8 cellular contexts compared by ENCODE assay signal in the genomic region with DNA sequence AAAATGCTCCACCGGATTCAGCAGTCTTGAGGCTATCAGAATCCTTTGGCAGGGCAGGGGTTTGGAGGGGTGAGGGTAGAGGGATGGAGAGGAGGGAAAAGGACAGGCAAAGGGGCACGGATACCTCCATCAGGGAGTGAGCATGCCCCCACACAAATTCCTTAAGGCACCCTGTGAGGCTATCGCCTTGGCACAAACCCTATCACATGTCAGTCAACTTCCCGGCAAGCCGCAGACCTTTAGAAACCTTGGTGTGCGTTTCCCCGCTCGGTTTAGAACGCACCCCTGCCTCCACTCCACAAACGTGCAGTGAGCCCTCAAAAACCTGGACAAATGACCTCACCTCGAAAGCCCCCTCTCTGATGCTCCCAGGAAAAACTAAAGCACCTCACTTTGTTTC. TPM values are rescaled to one million over a fixed set of nuclear protein-coding genes. Genes with fewer than 3 reads are reported as not detected.
A peak's percentile ranks its signal among the peaks of the same experiment; 100 is the strongest.
DNase-seq lines count a peak whose midpoint lies in the region; ATAC-seq and TF ChIP-seq lines count a peak whose summit lies in the region.

No MANE protein-coding gene starts in this region.

- no peak overlapping the region for H2BK120ac ChIP-seq in H9 (ENCODE audit: low read depth, low read length, poor library complexity, severe bottlenecking)

- H3K18ac ChIP-seq in H9 (ENCODE audit: insufficient read length, low read depth, low read length): no peak overlapping the region

- H3K23ac ChIP-seq in H9 (ENCODE audit: insufficient read length, low read depth, low read length): no peak overlapping the region

- no peaks in the 10 kb centered on the region for H3K9me3 Mint-ChIP-seq in H9
- H3K9me3 Mint-ChIP-seq in WTC11: no peaks in the 10 kb centered on the region
- H3K9me3 Mint-ChIP-seq in glutamatergic neuron (ENCODE audit: unreplicated experiment): peaks cover 3% of the 10 kb centered on the region

- H3K4me1 Mint-ChIP-seq in H9 (peaks cover 27 to 37% of the 10 kb centered on the region in 2 experiments), WTC11 (peaks cover 36% of the 10 kb centered on the region), glutamatergic neuron (ENCODE audit: low read depth, unreplicated experiment) (no peaks in the 10 kb centered on the region)

- peak overlapping the region in 2 of 3 experiments; percentile 98 to 99; a peak in 5 of 7 replicates for H3K27ac Mint-ChIP-seq in H9
- H3K27ac Mint-ChIP-seq in WTC11: peak overlapping the region; percentile 81
- peak overlapping the region; percentile 95 for H3K27ac Mint-ChIP-seq in glutamatergic neuron (ENCODE audit: unreplicated experiment)

- H3K4ac ChIP-seq in H9 (ENCODE audit: low read depth, low read length): no peak overlapping the region

- H3K23me2 ChIP-seq in H9 (ENCODE audit: insufficient read length, low read depth, low read length, poor library complexity, severe bottlenecking): peaks cover 7% of the 10 kb centered on the region

- H3K79me1 ChIP-seq in H9 (ENCODE audit: insufficient read depth, low read depth, low read length, poor library complexity, severe bottlenecking): no peaks in the 10 kb centered on the region

- H3K56ac ChIP-seq in H9 (ENCODE audit: insufficient read length, low read depth, low read length): no peak overlapping the region

- H3K4me1 ChIP-seq in H9 (ENCODE audit: insufficient read depth, low read length): no peaks in the 10 kb centered on the region; the same call in 1 of the 2 replicates
- H3K4me1 ChIP-seq in spleen: peaks cover 0 to 37% (median 19%) of the 10 kb centered on the region in 6 donors

- peak overlapping the region; percentile 93 to 96 for H3K4me3 Mint-ChIP-seq in H9
- peak overlapping the region; percentile 92 for H3K4me3 Mint-ChIP-seq in WTC11
- H3K4me3 Mint-ChIP-seq in glutamatergic neuron (ENCODE audit: unreplicated experiment): peak overlapping the region; percentile 94

- H3T11ph ChIP-seq in H9 (ENCODE audit: low read length): no peak overlapping the region

- TF ChIP-seq CTCF in H9 (conservative IDR thresholded peaks at IDR 0.05) (no peak), WTC11 (IDR thresholded peaks at IDR 0.05) (no peak), glutamatergic neuron (IDR thresholded peaks at IDR 0.05; ENCODE audit: partially characterized antibody, unreplicated experiment) (no peak), spleen (IDR thresholded peaks at IDR 0.05 in 8 of 11, conservative IDR thresholded peaks at IDR 0.05 in 3 of 11) (no peak)

- H4K20me1 ChIP-seq in H9 (ENCODE audit: control insufficient read depth, insufficient read depth, insufficient read length): no peaks in the 10 kb centered on the region

- no peak overlapping the region for H4K91ac ChIP-seq in H9 (ENCODE audit: insufficient read length, low read depth, low read length)

- H2BK20ac ChIP-seq in H9 (ENCODE audit: low read depth, low read length, poor library complexity, severe bottlenecking): no peak overlapping the region

- H4K5ac ChIP-seq in H9 (ENCODE audit: insufficient read length, low read depth, low read length): no peak overlapping the region

- WGBS in H9 (ENCODE audit: extremely low coverage, insufficient read length, low lambda C conversion rate): no CpG with 5 or more reads among the region's 11 CpGs
- WGBS in spleen, 5 donors: 53 to 88% (median 76%) methylated on average over 11 of the region's 11 CpGs

- H3K36me3 Mint-ChIP-seq in H9 (ENCODE audit: insufficient read depth in 1 of 3, low read depth in 3 of 3) (peaks cover 8 to 19% (median 12%) of the 10 kb centered on the region in 3 experiments; a peak in 6 of 7 replicates), WTC11 (peaks cover 7% of the 10 kb centered on the region), glutamatergic neuron (ENCODE audit: unreplicated experiment) (no peaks in the 10 kb centered on the region)

- H3K27me3 ChIP-seq in H9 (ENCODE audit: insufficient read depth, low read length): no peaks in the 10 kb centered on the region
- H3K27me3 ChIP-seq in spleen (replicated peaks in 1 of 7): no peaks in the 10 kb centered on the region

- POLR2A ChIA-PET in WTC11 (lab: Charles Lee): no interaction called here

- H3K36me3 ChIP-seq in spleen: peaks cover 0 to 8% (median 0%) of the 10 kb centered on the region in 6 donors

- intact Hi-C loops in spleen (cut with DNase I; ENCODE audit: low total_unique reads): no loop called here

- H3K27me3 Mint-ChIP-seq in H9 (ENCODE audit: low read depth) (peaks cover 3% of the 10 kb centered on the region; the same call in 1 of the 2 replicates), WTC11 (ENCODE audit: low read depth) (no peaks in the 10 kb centered on the region; the same call in 1 of the 2 replicates), glutamatergic neuron (ENCODE audit: unreplicated experiment) (peaks cover 3% of the 10 kb centered on the region)

- peak overlapping the region; percentile 42 to 84 (median 69) for H3K4me3 ChIP-seq in spleen

- H4K8ac ChIP-seq in H9 (replicated peaks; ENCODE audit: insufficient read length, low read depth, low read length): no peak overlapping the region

- no peak overlapping the region for H2BK15ac ChIP-seq in H9 (ENCODE audit: low read depth, low read length)

- CTCF ChIA-PET in WTC11 (lab: Charles Lee): interaction anchor here (2.1 kb wide), 1 partner anchor 12 kb away, joined by 7 read pairs; no protein-coding TSS in a partner anchor

- ATAC-seq in WTC11 (peak; percentile 7), HG03571 (IDR thresholded peaks at IDR 0.05; ENCODE audit: unreplicated experiment) (no peak), GM21390 (IDR thresholded peaks at IDR 0.05; ENCODE audit: unreplicated experiment) (no peak)

- H3K4me2 ChIP-seq in H9 (ENCODE audit: insufficient read depth, insufficient read length, low read length): peak overlapping the region; percentile 80

- no peak overlapping the region for H3K27ac ChIP-seq in H9 (ENCODE audit: insufficient read length, low read depth, low read length)
- H3K27ac ChIP-seq in spleen: peak overlapping the region; percentile 62 to 95 (median 94)

- H3K14ac ChIP-seq in H9 (ENCODE audit: insufficient read depth, low read length): 0 out of 2 replicates have a peak overlapping the region, but pooled peaks have one; percentile 51

- TF ChIP-seq POLR2A in spleen (IDR thresholded peaks at IDR 0.05): no peak

- H3K9me3 ChIP-seq in H9 (ENCODE audit: control insufficient read depth, low read depth, low read length) (no peaks in the 10 kb centered on the region), spleen (no peaks in the 10 kb centered on the region)

- DNase-seq in H9 (no peak), WTC11 (ENCODE audit: low spot score) (no peak), glutamatergic neuron (no peak), spleen (peak; percentile 83), GM19238 (ENCODE audit: insufficient read length, low spot score) (no peak), NCI-H345 treated with DMSO at 0.1 percent for 48 hours (lab: John Stamatoyannopoulos, UW; ENCODE audit: unreplicated experiment) (no peak)

- H3K9ac ChIP-seq in H9 (ENCODE audit: extremely low read depth, insufficient read length, low read length): peak overlapping the region; percentile 25

- H2BK12ac ChIP-seq in H9 (ENCODE audit: insufficient read length, low read depth, low read length): no peak overlapping the region

- H2BK5ac ChIP-seq in H9 (ENCODE audit: insufficient read length, low read length): no peak overlapping the region

- no peak overlapping the region for H2AK5ac ChIP-seq in H9 (ENCODE audit: insufficient read length, low read length)

- peak overlapping the region; percentile 90 for H2AFZ ChIP-seq in H9 (ENCODE audit: low read length)

- H3K79me2 ChIP-seq in H9 (ENCODE audit: insufficient read depth, low read length): peaks cover 2% of the 10 kb centered on the region; the same call in 1 of the 2 replicates

TF ChIP-seq in WTC11, 78 proteins besides CTCF, POLR2A, EP300 and RAD21 (continues in another document):
- TF ChIP-seq, protein P1, sequence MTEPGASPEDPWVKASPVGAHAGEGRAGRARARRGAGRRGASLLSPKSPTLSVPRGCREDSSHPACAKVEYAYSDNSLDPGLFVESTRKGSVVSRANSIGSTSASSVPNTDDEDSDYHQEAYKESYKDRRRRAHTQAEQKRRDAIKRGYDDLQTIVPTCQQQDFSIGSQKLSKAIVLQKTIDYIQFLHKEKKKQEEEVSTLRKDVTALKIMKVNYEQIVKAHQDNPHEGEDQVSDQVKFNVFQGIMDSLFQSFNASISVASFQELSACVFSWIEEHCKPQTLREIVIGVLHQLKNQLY (CRISPR knock-in tag; IDR thresholded peaks at IDR 0.05): no peak
- TF ChIP-seq NFE2L1 (CRISPR knock-in tag; IDR thresholded peaks at IDR 0.05) (no peak), HMGA2 (CRISPR knock-in tag; IDR thresholded peaks at IDR 0.05) (no peak), ZNF219 (CRISPR knock-in tag; IDR thresholded peaks at IDR 0.05; ENCODE audit: borderline replicate concordance) (no peak)
- TF ChIP-seq, protein P2, sequence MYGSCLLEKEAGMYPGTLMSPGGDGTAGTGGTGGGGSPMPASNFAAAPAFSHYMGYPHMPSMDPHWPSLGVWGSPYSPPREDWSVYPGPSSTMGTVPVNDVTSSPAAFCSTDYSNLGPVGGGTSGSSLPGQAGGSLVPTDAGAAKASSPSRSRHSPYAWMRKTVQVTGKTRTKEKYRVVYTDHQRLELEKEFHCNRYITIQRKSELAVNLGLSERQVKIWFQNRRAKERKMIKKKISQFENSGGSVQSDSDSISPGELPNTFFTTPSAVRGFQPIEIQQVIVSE (CRISPR knock-in tag; IDR thresholded peaks at IDR 0.05; ENCODE audit: borderline replicate concordance): no peak
- TF ChIP-seq, protein P3, sequence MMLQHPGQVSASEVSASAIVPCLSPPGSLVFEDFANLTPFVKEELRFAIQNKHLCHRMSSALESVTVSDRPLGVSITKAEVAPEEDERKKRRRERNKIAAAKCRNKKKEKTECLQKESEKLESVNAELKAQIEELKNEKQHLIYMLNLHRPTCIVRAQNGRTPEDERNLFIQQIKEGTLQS (CRISPR knock-in tag; conservative IDR thresholded peaks at IDR 0.05): no peak
- TF ChIP-seq, protein P4, sequence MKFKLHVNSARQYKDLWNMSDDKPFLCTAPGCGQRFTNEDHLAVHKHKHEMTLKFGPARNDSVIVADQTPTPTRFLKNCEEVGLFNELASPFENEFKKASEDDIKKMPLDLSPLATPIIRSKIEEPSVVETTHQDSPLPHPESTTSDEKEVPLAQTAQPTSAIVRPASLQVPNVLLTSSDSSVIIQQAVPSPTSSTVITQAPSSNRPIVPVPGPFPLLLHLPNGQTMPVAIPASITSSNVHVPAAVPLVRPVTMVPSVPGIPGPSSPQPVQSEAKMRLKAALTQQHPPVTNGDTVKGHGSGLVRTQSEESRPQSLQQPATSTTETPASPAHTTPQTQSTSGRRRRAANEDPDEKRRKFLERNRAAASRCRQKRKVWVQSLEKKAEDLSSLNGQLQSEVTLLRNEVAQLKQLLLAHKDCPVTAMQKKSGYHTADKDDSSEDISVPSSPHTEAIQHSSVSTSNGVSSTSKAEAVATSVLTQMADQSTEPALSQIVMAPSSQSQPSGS (CRISPR knock-in tag; IDR thresholded peaks at IDR 0.05; ENCODE audit: borderline replicate concordance, low read depth): no peak

RNA-seq across cellular contexts. Expression of gene SETMAR, which starts 0.4 kb away (rescaled TPM):
- 28.6 and 29.1 TPM in 2 replicates for total RNA-seq in H9 (2021)
- 11.6 to 15.0 TPM (median 14.7 TPM) in 3 replicates for total RNA-seq in WTC11 (2021)
- 31.6 TPM for total RNA-seq in glutamatergic neuron (ENCODE audit: unreplicated experiment)
- total RNA-seq in spleen: 10 to 100 TPM in 5 of 7 donors, 1 to 10 TPM in 2; 7.8 to 17.8 (median 10.9) TPM
- polyA plus RNA-seq in spleen: 10 to 100 TPM in 1 of 3 donors, 1 to 10 TPM in 2; 9.0 to 10.1 (median 9.7) TPM
